17 cellular contexts compared by ENCODE assay signal in genomic region chr14:91568626-91569025, GRCh38. TPM values are rescaled to one million over a fixed set of nuclear protein-coding genes. Genes with fewer than 3 reads are reported as not detected.
DNase-seq lines count a peak whose midpoint lies in the region; ATAC-seq, FAIRE-seq and TF ChIP-seq lines count a peak whose summit lies in the region.
"Had no signal": no experiment of that assay in that cellular context is flagged by ENCODE, and none has a peak within 500 bp of the region (broad histone marks: within the 10 kb centered on the region; RNA-seq: fewer than 3 reads in every experiment).

No MANE protein-coding gene starts in this region.

- H3K9ac ChIP-seq in Loucy (ENCODE audit: low read depth, low read length, poor library complexity, severe bottlenecking) (no peak overlapping the region), H1 (replicated peaks in 1 of 4; ENCODE audit: extremely low read depth in 1 of 4, low read depth in 3 of 4, low read length in 3 of 4) (no peak overlapping the region)

- H3K36me3 ChIP-seq in GM23338 (ENCODE audit: insufficient read depth) (no peaks in the 10 kb centered on the region), Loucy (ENCODE audit: insufficient read depth, low read length) (no peaks in the 10 kb centered on the region), H1 (ENCODE audit: control insufficient read depth in 2 of 4, insufficient read depth in 4 of 4, low read length in 3 of 4) (no peaks in the 10 kb centered on the region), right lobe of liver (no peaks in the 10 kb centered on the region)

- H4K20me1 ChIP-seq in GM23338 (replicated peaks; ENCODE audit: insufficient read depth) (no peaks in the 10 kb centered on the region; the same call in 1 of the 2 replicates), Loucy (ENCODE audit: insufficient read depth, low read length, poor library complexity, severe bottlenecking) (no peaks in the 10 kb centered on the region), H1 (replicated peaks in 1 of 2; ENCODE audit: control insufficient read depth in 1 of 2, insufficient read depth in 2 of 2, low read length in 2 of 2) (no peaks in the 10 kb centered on the region)

- ATAC-seq in GM23338 (no peak), right lobe of liver (peak; percentile 93 to 99 (median 94))

- H3K14ac ChIP-seq in H1 (ENCODE audit: insufficient read length), result no peak overlapping the region

- no peak overlapping the region for H3K56ac ChIP-seq in H1 (replicated peaks; ENCODE audit: insufficient read length, low read depth, low read length)

- TF ChIP-seq POLR2A in H1 (IDR thresholded peaks at IDR 0.05; ENCODE audit: control extremely low read depth in 1 of 2, low read depth in 2 of 2, low read length in 2 of 2) (no peak), right lobe of liver (IDR thresholded peaks at IDR 0.05) (no peak)

- no peak overlapping the region for H3K23ac ChIP-seq in H1 (ENCODE audit: insufficient read length)

- CTCF ChIA-PET in H1 (lab: Charles Lee; ENCODE audit: partially characterized antibody), result interaction anchor here (0.6 to 1.7 kb wide), 2 partner anchors 43 to 81 kb away, joined by 4 read pairs; no protein-coding TSS in a partner anchor

- H3K9me2 ChIP-seq in GM23338 (ENCODE audit: insufficient read depth) (peaks cover 5% of the 10 kb centered on the region; the same call in 1 of the 2 replicates), Loucy (replicated peaks; ENCODE audit: low read depth, low read length) (no peaks in the 10 kb centered on the region)

- H2AK5ac ChIP-seq in H1 (ENCODE audit: low read depth, low read length), result no peak overlapping the region

- H3K4me1 ChIP-seq in GM23338 (ENCODE audit: insufficient read depth), result no peaks in the 10 kb centered on the region
- no peaks in the 10 kb centered on the region for H3K4me1 ChIP-seq in Loucy (ENCODE audit: insufficient read depth, low read length, poor library complexity, severe bottlenecking)
- H3K4me1 ChIP-seq in H1 (replicated peaks in 1 of 4; ENCODE audit: control insufficient read depth in 3 of 4, insufficient read depth in 4 of 4, low read length in 3 of 4), result peaks cover 0 to 3% (median 0%) of the 10 kb centered on the region in 4 experiments; a peak in 3 of 7 replicates
- H3K4me1 ChIP-seq in right lobe of liver, result no peaks in the 10 kb centered on the region

- H2BK12ac ChIP-seq in H1 (ENCODE audit: low read depth, low read length), result no peak overlapping the region

- no peak overlapping the region for H3K27ac ChIP-seq in GM23338 (ENCODE audit: low read depth)
- H3K27ac ChIP-seq in H1 (ENCODE audit: low read depth, low read length), result no peak overlapping the region
- no peak overlapping the region for H3K27ac ChIP-seq in right lobe of liver

- H3K4me3 ChIP-seq in GM23338, result no peak overlapping the region
- no peak overlapping the region for H3K4me3 ChIP-seq in Loucy (ENCODE audit: low read length, poor library complexity, severe bottlenecking)
- no peak overlapping the region for H3K4me3 ChIP-seq in H1 (ENCODE audit: extremely low read depth in 1 of 4, insufficient read depth in 2 of 4, low read depth in 3 of 4, low read length in 4 of 4)
- H3K4me3 ChIP-seq in right lobe of liver, result no peak overlapping the region

- H4K8ac ChIP-seq in H1 (ENCODE audit: extremely low read depth, insufficient read depth, low read length), result no peak overlapping the region

- no peak overlapping the region for H2BK5ac ChIP-seq in H1 (ENCODE audit: low read depth, low read length)

- no peak overlapping the region for H3K4me2 ChIP-seq in GM23338
- no peak overlapping the region for H3K4me2 ChIP-seq in Loucy (ENCODE audit: low read depth, low read length, poor library complexity, severe bottlenecking)
- H3K4me2 ChIP-seq in H1 (ENCODE audit: insufficient read depth in 1 of 2, low read depth in 2 of 2, low read length in 2 of 2), result no peak overlapping the region

- POLR2A ChIA-PET in H1 (lab: Charles Lee; ENCODE audit: partially characterized antibody), result interaction anchor here (1.3 kb wide), 1 partner anchor 59 kb away, joined by 3 read pairs; no protein-coding TSS in a partner anchor

- H3K4ac ChIP-seq in H1 (replicated peaks; ENCODE audit: insufficient read length, low read depth, low read length), result no peak overlapping the region

- no peak overlapping the region for H2BK15ac ChIP-seq in H1 (ENCODE audit: low read length)

- H3K23me2 ChIP-seq in H1 (ENCODE audit: low read depth, low read length), result peaks cover under 1% of the 10 kb centered on the region; the same call in 1 of the 2 replicates

- H4K91ac ChIP-seq in H1 (replicated peaks; ENCODE audit: insufficient read length, low read length), result no peak overlapping the region

- no peak overlapping the region for H3K18ac ChIP-seq in H1 (ENCODE audit: extremely low read depth, low read length)

- peaks cover 24% of the 10 kb centered on the region for H3K9me3 Mint-ChIP-seq in GM23338
- H3K9me3 Mint-ChIP-seq in osteocyte (ENCODE audit: unreplicated experiment), result peaks cover 3% of the 10 kb centered on the region

- TF ChIP-seq CTCF in GM23338 (conservative IDR thresholded peaks at IDR 0.05; ENCODE audit: low read depth in 2 of 2), result peak; percentile 10 to 59; a peak in 2 of 4 replicates
- peak; percentile 31 for TF ChIP-seq CTCF in Loucy (conservative IDR thresholded peaks at IDR 0.05; ENCODE audit: low read length)
- TF ChIP-seq CTCF in H1 (IDR thresholded peaks at IDR 0.05; ENCODE audit: control extremely low read depth in 1 of 3, insufficient read depth in 1 of 3, low read depth in 1 of 3, low read length in 3 of 3), result peak; percentile 8 to 37 (median 25); a peak in 2 of 4 replicates
- TF ChIP-seq CTCF in right lobe of liver (IDR thresholded peaks at IDR 0.05), result peak; percentile 31 to 65 (median 48)
- TF ChIP-seq CTCF in osteocyte (IDR thresholded peaks at IDR 0.05), result no peak

- TF ChIP-seq RAD21 in H1 (IDR thresholded peaks at IDR 0.05 in 1 of 2, conservative IDR thresholded peaks at IDR 0.05 in 1 of 2; ENCODE audit: low read depth in 2 of 2, low read length in 2 of 2), result peak; percentile 5 to 32; a peak in 2 of 4 replicates

- H3F3A ChIP-seq in GM23338 (replicated peaks; ENCODE audit: low read depth) (no peaks in the 10 kb centered on the region), Loucy (ENCODE audit: low read depth) (no peaks in the 10 kb centered on the region)

- H3K36me3 Mint-ChIP-seq in GM23338 (ENCODE audit: low read depth), result no peaks in the 10 kb centered on the region
- H3K36me3 Mint-ChIP-seq in osteocyte (ENCODE audit: unreplicated experiment), result no peaks in the 10 kb centered on the region

- no peak overlapping the region for H4K5ac ChIP-seq in H1 (ENCODE audit: insufficient read length, low read depth, low read length)

- no peak overlapping the region for H2BK120ac ChIP-seq in H1 (replicated peaks; ENCODE audit: low read depth, low read length)

- 94% methylated on average over 4 of the region's 4 CpGs; no CpG with 5 or more reads in 1 of the 2 experiments for WGBS in H1 (ENCODE audit: extremely low coverage in 1 of 2, insufficient coverage in 1 of 2, insufficient read length in 1 of 2, insufficient replicate concordance in 2 of 2, low coverage in 1 of 2, low lambda C conversion rate in 2 of 2, missing lambda C conversion rate in 1 of 2), 2 experiments
- 76% methylated on average over 3 of the region's 4 CpGs for WGBS in right lobe of liver (ENCODE audit: insufficient coverage, low coverage, low lambda C conversion rate, missing lambda C conversion rate)

- no peaks in the 10 kb centered on the region for H3K79me1 ChIP-seq in H1 (ENCODE audit: low read depth, low read length)

- H2AFZ ChIP-seq in GM23338 (no peak overlapping the region), Loucy (ENCODE audit: low read length) (no peak overlapping the region), H1 (ENCODE audit: low read length) (no peak overlapping the region)

- intact Hi-C loops in right lobe of liver (cut with DNase I), result no loop called here

- H3K27me3 ChIP-seq in GM23338 (ENCODE audit: insufficient read depth) (peaks cover 25% of the 10 kb centered on the region), Loucy (ENCODE audit: insufficient read depth, low read length, poor library complexity, severe bottlenecking) (no peaks in the 10 kb centered on the region), H1 (replicated peaks in 1 of 4; ENCODE audit: control insufficient read depth in 3 of 4, extremely low read depth in 1 of 4, insufficient read depth in 3 of 4, low read length in 3 of 4) (peaks cover 4 to 22% (median 11%) of the 10 kb centered on the region in 4 experiments), right lobe of liver (no peaks in the 10 kb centered on the region)

- H3K79me2 ChIP-seq in GM23338 (replicated peaks; ENCODE audit: insufficient read depth), result no peaks in the 10 kb centered on the region
- no peaks in the 10 kb centered on the region for H3K79me2 ChIP-seq in Loucy (ENCODE audit: insufficient read depth, low read length)
- H3K79me2 ChIP-seq in H1 (ENCODE audit: control insufficient read depth in 1 of 2, insufficient read depth in 2 of 2, low read length in 2 of 2), result no peaks in the 10 kb centered on the region

- H3K4me1 Mint-ChIP-seq in GM23338 (no peaks in the 10 kb centered on the region), osteocyte (ENCODE audit: unreplicated experiment) (no peaks in the 10 kb centered on the region)

- no peak for TF ChIP-seq EP300 in H1 (IDR thresholded peaks at IDR 0.05; ENCODE audit: borderline replicate concordance in 1 of 2, low read depth in 2 of 2, low read length in 2 of 2)

- no peak for DNase-seq in GM23338 (ENCODE audit: low spot score)
- DNase-seq in H1 (ENCODE audit: low read depth in 1 of 2, low spot score in 2 of 2), result no peak
- DNase-seq in right lobe of liver, result peak in 2 of 3 donors; percentile 65 to 68
- DNase-seq in medulla oblongata (ENCODE audit: extremely low spot score), result no peak
- DNase-seq in amygdala (lab: John Stamatoyannopoulos, UW), result no peak
- DNase-seq in osteocyte (ENCODE audit: extremely low spot score, unreplicated experiment), result no peak
- DNase-seq: C1 segment of cervical spinal cord, EL, H7, MM.1S, NCI-H1105 treated with DMSO at 0.1 percent for 48 hours, NCI-H1694 treated with DMSO at 0.1 percent for 48 hours, NCI-H2107, NCI-H226, NCI-H526, SHP77 treated with DMSO at 0.1 percent for 48 hours had no signal

- H3K4me3 Mint-ChIP-seq in GM23338 (no peak overlapping the region), osteocyte (ENCODE audit: unreplicated experiment) (no peak overlapping the region)

- no peak overlapping the region for H2BK20ac ChIP-seq in H1 (ENCODE audit: low read length)

- H3K27me3 Mint-ChIP-seq in GM23338 (ENCODE audit: insufficient read depth, low read depth, poor library complexity) (peaks cover 24% of the 10 kb centered on the region), osteocyte (ENCODE audit: unreplicated experiment) (peaks cover 11% of the 10 kb centered on the region)

- H3K9me3 ChIP-seq in Loucy (ENCODE audit: insufficient read depth, low read depth, low read length) (no peaks in the 10 kb centered on the region), H1 (ENCODE audit: insufficient read depth in 2 of 2, low read depth in 1 of 2, low read length in 1 of 2) (peaks cover 0 to 1% of the 10 kb centered on the region in 2 experiments; a peak in 1 of 4 replicates), right lobe of liver (no peaks in the 10 kb centered on the region)

- no peak for FAIRE-seq in H1 (lab: Jason Lieb, UNC)

- H3K27ac Mint-ChIP-seq in GM23338, result no peak overlapping the region
- H3K27ac Mint-ChIP-seq in osteocyte (ENCODE audit: unreplicated experiment), result no peak overlapping the region

RNA-seq across cellular contexts. Expression of gene PPP4R3A, which starts 58.5 kb away (rescaled TPM):
- total RNA-seq in GM23338 (2014; rRNA removed; shearing (Covaris generic)), result 105 and 128 TPM in 2 replicates
- polyA plus RNA-seq in GM23338 (2016; fragmentation: Nextera tagmentation; extraction: Ambion mirVana) (45.8 and 50.3 TPM in 2 replicates), H1 (2011; rRNA removed) (30.2 and 31.7 TPM in 2 replicates)
- 116 and 122 TPM in 2 replicates for total RNA-seq in H1 (2021; fragmentation: NEBNext Ultra II Directional; extraction: Animal tissue kit (Norgen Biotek cat#: 25700))
- polyA plus RNA-seq in H1 (2011; cell fraction: cytosol; rRNA removed), result 43.9 TPM
- 28.6 TPM for polyA plus RNA-seq in H1 (2011; cell fraction: nucleus; rRNA removed)
- polyA plus RNA-seq in H1 (2012, experiment 1 of 2), result 79.0 to 97.3 TPM (median 92.1 TPM) in 4 replicates
- 7.4 TPM for polyA plus RNA-seq in H1 (2012, experiment 2 of 2)
- 61.9 TPM for polyA plus RNA-seq in H1 (2013, experiment 1 of 2)
- 59.9 TPM for polyA plus RNA-seq in H1 (2013, experiment 2 of 2)
- polyA minus RNA-seq in H1 (2011; rRNA and poly(A)+ RNA removed), result 51.4 and 51.8 TPM in 2 replicates
- polyA minus RNA-seq in H1 (2011; cell fraction: cytosol; rRNA and poly(A)+ RNA removed), result 59.7 TPM
- 54.8 TPM for polyA minus RNA-seq in H1 (2011; cell fraction: nucleus; rRNA and poly(A)+ RNA removed)
- total RNA-seq in right lobe of liver (10 to 100 TPM; 30.5 to 45.9 (median 39.6) TPM), osteocyte (65.9 and 68.1 TPM in 2 replicates)

Comparison
In these comparisons a context has a peak if more than half of its experiments do, and no peak if none do; other contexts are left out.
1. DNase-seq: peak in right lobe of liver (2 of 3); none in GM23338 (single experiment), H1 (0 of 2), medulla oblongata (single experiment), amygdala (0 of 56) and osteocyte (single experiment).